ENCODE assay signal across 1 cellular context in the genomic region with DNA sequence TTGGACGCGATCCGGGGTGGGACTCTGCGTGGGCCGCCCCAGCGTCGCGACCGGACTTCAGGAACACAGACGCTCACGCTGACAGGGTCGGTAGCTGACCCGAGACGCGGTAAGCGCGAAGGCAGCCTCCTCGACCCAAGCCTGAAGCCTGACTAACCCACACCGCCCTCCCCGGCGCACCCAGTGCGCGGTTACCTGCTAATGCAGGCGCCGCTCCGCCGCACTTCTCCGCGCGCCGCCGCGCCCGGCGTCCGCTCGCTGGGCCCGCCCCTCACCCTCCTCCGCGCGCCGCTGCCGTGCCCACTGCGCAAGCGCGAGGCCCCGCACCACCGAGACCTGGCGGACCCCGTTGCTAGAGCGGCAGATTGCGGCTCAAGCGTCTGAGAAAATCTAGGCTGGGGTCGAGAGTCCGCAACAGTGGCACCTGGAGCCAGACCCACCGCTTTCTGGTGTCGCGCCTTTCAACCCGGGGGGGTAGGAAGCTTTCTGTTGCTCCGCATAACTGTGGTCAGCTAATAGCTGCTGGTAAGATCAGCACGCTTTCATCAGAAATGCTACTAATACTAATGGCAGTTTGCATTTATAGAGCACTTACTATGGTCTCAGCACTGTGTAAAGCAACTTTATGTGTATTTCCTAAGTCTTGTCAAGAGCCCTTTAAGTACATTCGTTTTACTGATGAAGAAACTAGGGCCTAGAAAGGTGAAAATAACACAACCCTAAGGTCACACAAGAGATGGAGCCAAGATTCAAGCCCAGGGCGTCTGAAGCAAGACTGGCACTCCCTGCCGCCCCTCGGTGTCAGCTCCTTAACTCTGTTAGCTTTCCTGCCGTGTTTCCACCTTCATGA.
TF ChIP-seq lines count a peak whose summit lies in the region.

A gene with protein sequence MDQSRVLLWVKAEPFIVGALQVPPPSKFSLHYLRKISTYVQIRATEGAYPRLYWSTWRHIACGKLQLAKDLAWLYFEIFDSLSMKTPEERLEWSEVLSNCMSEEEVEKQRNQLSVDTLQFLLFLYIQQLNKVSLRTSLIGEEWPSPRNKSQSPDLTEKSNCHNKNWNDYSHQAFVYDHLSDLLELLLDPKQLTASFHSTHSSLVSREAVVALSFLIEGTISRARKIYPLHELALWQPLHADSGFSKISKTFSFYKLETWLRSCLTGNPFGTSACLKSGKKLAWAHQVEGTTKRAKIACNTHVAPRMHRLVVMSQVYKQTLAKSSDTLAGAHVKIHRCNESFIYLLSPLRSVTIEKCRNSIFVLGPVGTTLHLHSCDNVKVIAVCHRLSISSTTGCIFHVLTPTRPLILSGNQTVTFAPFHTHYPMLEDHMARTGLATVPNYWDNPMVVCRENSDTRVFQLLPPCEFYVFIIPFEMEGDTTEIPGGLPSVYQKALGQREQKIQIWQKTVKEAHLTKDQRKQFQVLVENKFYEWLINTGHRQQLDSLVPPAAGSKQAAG (minus strand): TSS at position 268 of the 850 bp plus-strand sequence. CDS start 3,010 bp downstream, outside the sequence.

TF ChIP-seq in HepG2, 621 proteins besides CTCF, POLR2A, EP300 and RAD21 (continued from another document and continues in another):
- 0 out of 2 replicates have a peak, but pooled peaks have one; percentile 84 for TF ChIP-seq ZNF747 (CRISPR knock-in tag; IDR thresholded peaks at IDR 0.05; ENCODE audit: borderline replicate concordance)
- no peak for TF ChIP-seq ZNF737 (CRISPR knock-in tag; IDR thresholded peaks at IDR 0.05; ENCODE audit: borderline replicate concordance)
- TF ChIP-seq, protein P1, sequence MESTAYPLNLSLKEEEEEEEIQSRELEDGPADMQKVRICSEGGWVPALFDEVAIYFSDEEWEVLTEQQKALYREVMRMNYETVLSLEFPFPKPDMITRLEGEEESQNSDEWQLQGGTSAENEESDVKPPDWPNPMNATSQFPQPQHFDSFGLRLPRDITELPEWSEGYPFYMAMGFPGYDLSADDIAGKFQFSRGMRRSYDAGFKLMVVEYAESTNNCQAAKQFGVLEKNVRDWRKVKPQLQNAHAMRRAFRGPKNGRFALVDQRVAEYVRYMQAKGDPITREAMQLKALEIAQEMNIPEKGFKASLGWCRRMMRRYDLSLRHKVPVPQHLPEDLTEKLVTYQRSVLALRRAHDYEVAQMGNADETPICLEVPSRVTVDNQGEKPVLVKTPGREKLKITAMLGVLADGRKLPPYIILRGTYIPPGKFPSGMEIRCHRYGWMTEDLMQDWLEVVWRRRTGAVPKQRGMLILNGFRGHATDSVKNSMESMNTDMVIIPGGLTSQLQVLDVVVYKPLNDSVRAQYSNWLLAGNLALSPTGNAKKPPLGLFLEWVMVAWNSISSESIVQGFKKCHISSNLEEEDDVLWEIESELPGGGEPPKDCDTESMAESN (CRISPR knock-in tag; conservative IDR thresholded peaks at IDR 0.05), result 0 out of 2 replicates have a peak, but pooled peaks have one; percentile 63
- no peak for TF ChIP-seq ZNF562 (CRISPR knock-in tag; IDR thresholded peaks at IDR 0.05; ENCODE audit: borderline replicate concordance)
- peak; percentile 43; the same call in 1 of the 2 replicates for TF ChIP-seq ERF (CRISPR knock-in tag; IDR thresholded peaks at IDR 0.05)
- TF ChIP-seq, protein P2, sequence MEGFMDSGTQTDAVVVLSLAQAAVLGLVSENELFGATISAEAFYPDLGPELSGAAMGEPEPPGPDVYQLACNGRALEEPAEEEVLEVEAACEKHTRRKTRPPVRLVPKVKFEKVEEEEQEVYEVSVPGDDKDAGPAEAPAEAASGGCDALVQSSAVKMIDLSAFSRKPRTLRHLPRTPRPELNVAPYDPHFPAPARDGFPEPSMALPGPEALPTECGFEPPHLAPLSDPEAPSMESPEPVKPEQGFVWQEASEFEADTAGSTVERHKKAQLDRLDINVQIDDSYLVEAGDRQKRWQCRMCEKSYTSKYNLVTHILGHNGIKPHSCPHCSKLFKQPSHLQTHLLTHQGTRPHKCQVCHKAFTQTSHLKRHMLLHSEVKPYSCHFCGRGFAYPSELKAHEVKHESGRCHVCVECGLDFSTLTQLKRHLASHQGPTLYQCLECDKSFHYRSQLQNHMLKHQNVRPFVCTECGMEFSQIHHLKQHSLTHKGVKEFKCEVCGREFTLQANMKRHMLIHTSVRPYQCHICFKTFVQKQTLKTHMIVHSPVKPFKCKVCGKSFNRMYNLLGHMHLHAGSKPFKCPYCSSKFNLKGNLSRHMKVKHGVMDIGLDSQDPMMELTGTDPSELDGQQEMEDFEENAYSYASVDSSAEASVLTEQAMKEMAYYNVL (CRISPR knock-in tag; IDR thresholded peaks at IDR 0.05; ENCODE audit: borderline replicate concordance), result peak; percentile 64; the same call in 1 of the 2 replicates
- no peak for TF ChIP-seq ZNF431 (CRISPR knock-in tag; IDR thresholded peaks at IDR 0.05; ENCODE audit: borderline replicate concordance, low read depth)
- peak; percentile 63; the same call in 1 of the 2 replicates for TF ChIP-seq TBX2 (CRISPR knock-in tag; IDR thresholded peaks at IDR 0.05; ENCODE audit: borderline replicate concordance)
- TF ChIP-seq, protein P3, sequence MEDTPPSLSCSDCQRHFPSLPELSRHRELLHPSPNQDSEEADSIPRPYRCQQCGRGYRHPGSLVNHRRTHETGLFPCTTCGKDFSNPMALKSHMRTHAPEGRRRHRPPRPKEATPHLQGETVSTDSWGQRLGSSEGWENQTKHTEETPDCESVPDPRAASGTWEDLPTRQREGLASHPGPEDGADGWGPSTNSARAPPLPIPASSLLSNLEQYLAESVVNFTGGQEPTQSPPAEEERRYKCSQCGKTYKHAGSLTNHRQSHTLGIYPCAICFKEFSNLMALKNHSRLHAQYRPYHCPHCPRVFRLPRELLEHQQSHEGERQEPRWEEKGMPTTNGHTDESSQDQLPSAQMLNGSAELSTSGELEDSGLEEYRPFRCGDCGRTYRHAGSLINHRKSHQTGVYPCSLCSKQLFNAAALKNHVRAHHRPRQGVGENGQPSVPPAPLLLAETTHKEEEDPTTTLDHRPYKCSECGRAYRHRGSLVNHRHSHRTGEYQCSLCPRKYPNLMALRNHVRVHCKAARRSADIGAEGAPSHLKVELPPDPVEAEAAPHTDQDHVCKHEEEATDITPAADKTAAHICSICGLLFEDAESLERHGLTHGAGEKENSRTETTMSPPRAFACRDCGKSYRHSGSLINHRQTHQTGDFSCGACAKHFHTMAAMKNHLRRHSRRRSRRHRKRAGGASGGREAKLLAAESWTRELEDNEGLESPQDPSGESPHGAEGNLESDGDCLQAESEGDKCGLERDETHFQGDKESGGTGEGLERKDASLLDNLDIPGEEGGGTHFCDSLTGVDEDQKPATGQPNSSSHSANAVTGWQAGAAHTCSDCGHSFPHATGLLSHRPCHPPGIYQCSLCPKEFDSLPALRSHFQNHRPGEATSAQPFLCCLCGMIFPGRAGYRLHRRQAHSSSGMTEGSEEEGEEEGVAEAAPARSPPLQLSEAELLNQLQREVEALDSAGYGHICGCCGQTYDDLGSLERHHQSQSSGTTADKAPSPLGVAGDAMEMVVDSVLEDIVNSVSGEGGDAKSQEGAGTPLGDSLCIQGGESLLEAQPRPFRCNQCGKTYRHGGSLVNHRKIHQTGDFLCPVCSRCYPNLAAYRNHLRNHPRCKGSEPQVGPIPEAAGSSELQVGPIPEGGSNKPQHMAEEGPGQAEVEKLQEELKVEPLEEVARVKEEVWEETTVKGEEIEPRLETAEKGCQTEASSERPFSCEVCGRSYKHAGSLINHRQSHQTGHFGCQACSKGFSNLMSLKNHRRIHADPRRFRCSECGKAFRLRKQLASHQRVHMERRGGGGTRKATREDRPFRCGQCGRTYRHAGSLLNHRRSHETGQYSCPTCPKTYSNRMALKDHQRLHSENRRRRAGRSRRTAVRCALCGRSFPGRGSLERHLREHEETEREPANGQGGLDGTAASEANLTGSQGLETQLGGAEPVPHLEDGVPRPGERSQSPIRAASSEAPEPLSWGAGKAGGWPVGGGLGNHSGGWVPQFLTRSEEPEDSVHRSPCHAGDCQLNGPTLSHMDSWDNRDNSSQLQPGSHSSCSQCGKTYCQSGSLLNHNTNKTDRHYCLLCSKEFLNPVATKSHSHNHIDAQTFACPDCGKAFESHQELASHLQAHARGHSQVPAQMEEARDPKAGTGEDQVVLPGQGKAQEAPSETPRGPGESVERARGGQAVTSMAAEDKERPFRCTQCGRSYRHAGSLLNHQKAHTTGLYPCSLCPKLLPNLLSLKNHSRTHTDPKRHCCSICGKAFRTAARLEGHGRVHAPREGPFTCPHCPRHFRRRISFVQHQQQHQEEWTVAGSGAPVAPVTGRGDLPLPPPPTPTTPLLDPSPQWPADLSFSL (CRISPR knock-in tag; IDR thresholded peaks at IDR 0.05), result no peak
- TF ChIP-seq, protein P4, sequence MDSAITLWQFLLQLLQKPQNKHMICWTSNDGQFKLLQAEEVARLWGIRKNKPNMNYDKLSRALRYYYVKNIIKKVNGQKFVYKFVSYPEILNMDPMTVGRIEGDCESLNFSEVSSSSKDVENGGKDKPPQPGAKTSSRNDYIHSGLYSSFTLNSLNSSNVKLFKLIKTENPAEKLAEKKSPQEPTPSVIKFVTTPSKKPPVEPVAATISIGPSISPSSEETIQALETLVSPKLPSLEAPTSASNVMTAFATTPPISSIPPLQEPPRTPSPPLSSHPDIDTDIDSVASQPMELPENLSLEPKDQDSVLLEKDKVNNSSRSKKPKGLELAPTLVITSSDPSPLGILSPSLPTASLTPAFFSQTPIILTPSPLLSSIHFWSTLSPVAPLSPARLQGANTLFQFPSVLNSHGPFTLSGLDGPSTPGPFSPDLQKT (CRISPR knock-in tag; IDR thresholded peaks at IDR 0.05; ENCODE audit: borderline replicate concordance), result no peak
- no peak for TF ChIP-seq REXO4 (CRISPR knock-in tag; IDR thresholded peaks at IDR 0.05; ENCODE audit: borderline replicate concordance)
- TF ChIP-seq, protein P5, sequence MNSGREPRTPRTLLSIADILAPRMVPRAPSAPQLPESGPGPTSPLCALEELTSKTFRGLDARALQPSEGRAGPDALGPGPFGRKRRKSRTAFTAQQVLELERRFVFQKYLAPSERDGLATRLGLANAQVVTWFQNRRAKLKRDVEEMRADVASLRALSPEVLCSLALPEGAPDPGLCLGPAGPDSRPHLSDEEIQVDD (CRISPR knock-in tag; IDR thresholded peaks at IDR 0.05; ENCODE audit: borderline replicate concordance), result 0 out of 2 replicates have a peak, but pooled peaks have one; percentile 19
- TF ChIP-seq, protein P6, sequence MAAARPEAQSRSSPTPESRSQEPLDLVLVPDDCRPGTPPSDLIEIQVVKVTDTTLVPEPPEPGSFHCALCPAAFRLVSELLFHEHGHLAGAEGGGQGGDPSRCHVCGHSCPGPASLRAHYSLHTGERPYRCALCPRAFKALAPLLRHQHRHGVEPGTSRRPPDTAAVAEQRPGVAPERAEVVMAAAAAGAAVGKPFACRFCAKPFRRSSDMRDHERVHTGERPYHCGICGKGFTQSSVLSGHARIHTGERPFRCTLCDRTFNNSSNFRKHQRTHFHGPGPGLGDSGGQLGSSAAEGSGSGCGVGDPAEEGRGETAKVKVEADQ (CRISPR knock-in tag; IDR thresholded peaks at IDR 0.05; ENCODE audit: borderline replicate concordance), result peak; percentile 71; the same call in 1 of the 2 replicates
- TF ChIP-seq, protein P7, sequence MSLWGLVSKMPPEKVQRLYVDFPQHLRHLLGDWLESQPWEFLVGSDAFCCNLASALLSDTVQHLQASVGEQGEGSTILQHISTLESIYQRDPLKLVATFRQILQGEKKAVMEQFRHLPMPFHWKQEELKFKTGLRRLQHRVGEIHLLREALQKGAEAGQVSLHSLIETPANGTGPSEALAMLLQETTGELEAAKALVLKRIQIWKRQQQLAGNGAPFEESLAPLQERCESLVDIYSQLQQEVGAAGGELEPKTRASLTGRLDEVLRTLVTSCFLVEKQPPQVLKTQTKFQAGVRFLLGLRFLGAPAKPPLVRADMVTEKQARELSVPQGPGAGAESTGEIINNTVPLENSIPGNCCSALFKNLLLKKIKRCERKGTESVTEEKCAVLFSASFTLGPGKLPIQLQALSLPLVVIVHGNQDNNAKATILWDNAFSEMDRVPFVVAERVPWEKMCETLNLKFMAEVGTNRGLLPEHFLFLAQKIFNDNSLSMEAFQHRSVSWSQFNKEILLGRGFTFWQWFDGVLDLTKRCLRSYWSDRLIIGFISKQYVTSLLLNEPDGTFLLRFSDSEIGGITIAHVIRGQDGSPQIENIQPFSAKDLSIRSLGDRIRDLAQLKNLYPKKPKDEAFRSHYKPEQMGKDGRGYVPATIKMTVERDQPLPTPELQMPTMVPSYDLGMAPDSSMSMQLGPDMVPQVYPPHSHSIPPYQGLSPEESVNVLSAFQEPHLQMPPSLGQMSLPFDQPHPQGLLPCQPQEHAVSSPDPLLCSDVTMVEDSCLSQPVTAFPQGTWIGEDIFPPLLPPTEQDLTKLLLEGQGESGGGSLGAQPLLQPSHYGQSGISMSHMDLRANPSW (CRISPR knock-in tag; IDR thresholded peaks at IDR 0.05; ENCODE audit: borderline replicate concordance), result no peak
- TF ChIP-seq ZFP90 (CRISPR knock-in tag; IDR thresholded peaks at IDR 0.05; ENCODE audit: borderline replicate concordance), result no peak
- TF ChIP-seq ZBTB7A (CRISPR knock-in tag; IDR thresholded peaks at IDR 0.05), result peak; percentile 58; the same call in 1 of the 2 replicates
- TF ChIP-seq ZNF207 (IDR thresholded peaks at IDR 0.05; ENCODE audit: borderline replicate concordance), result no peak
- no peak for TF ChIP-seq PLRG1 (conservative IDR thresholded peaks at IDR 0.05)
- TF ChIP-seq ZNF34 (CRISPR knock-in tag; IDR thresholded peaks at IDR 0.05; ENCODE audit: borderline replicate concordance), result no peak
- TF ChIP-seq FOXP1 (IDR thresholded peaks at IDR 0.05), result no peak
- peak; percentile 15; the same call in 1 of the 2 replicates for TF ChIP-seq FOXP1 (CRISPR knock-in tag; IDR thresholded peaks at IDR 0.05)
- peak; percentile 43; the same call in 1 of the 2 replicates for TF ChIP-seq KDM6A (CRISPR knock-in tag; IDR thresholded peaks at IDR 0.05; ENCODE audit: low read depth)
- TF ChIP-seq, protein P8, sequence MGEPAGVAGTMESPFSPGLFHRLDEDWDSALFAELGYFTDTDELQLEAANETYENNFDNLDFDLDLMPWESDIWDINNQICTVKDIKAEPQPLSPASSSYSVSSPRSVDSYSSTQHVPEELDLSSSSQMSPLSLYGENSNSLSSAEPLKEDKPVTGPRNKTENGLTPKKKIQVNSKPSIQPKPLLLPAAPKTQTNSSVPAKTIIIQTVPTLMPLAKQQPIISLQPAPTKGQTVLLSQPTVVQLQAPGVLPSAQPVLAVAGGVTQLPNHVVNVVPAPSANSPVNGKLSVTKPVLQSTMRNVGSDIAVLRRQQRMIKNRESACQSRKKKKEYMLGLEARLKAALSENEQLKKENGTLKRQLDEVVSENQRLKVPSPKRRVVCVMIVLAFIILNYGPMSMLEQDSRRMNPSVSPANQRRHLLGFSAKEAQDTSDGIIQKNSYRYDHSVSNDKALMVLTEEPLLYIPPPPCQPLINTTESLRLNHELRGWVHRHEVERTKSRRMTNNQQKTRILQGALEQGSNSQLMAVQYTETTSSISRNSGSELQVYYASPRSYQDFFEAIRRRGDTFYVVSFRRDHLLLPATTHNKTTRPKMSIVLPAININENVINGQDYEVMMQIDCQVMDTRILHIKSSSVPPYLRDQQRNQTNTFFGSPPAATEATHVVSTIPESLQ (CRISPR knock-in tag; conservative IDR thresholded peaks at IDR 0.05), result peak; percentile 85; the same call in 1 of the 2 replicates
- TF ChIP-seq, protein P9, sequence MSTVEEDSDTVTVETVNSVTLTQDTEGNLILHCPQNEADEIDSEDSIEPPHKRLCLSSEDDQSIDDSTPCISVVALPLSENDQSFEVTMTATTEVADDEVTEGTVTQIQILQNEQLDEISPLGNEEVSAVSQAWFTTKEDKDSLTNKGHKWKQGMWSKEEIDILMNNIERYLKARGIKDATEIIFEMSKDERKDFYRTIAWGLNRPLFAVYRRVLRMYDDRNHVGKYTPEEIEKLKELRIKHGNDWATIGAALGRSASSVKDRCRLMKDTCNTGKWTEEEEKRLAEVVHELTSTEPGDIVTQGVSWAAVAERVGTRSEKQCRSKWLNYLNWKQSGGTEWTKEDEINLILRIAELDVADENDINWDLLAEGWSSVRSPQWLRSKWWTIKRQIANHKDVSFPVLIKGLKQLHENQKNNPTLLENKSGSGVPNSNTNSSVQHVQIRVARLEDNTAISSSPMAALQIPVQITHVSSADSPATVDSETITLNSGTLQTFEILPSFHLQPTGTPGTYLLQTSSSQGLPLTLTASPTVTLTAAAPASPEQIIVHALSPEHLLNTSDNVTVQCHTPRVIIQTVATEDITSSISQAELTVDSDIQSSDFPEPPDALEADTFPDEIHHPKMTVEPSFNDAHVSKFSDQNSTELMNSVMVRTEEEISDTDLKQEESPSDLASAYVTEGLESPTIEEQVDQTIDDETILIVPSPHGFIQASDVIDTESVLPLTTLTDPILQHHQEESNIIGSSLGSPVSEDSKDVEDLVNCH (CRISPR knock-in tag; IDR thresholded peaks at IDR 0.05), result no peak
